1 cellular context compared by ENCODE assay signal in the genomic region with DNA sequence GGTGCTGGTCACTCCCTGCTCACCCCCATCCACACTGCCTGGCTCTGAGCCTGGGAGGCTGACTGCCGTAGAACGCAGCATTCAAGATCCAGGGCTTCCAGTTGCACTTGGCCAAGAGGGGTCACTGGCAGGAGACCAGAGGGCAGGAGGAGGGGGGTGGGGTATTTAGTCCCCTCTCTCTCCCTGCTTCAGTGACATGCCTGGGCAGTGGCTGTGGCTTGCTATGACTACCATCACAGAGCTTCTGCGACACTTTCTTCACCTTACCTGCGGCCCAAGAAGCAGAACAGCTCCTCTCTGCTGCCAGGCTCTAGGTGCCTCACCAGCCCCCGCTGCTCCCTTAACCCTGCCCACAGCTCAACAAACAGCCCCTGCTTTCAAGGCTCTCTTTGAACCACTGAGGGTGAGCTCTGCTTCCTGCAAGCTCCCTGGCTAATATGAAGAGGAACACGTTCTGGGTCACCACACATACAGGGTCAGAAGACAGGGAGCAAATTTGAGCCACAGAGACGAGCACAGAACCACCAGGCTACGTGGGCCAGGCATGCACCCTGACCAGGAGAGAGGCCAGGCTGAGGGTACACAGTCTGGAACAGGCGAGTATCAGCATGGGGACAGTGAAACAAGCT.
TF ChIP-seq lines count a peak whose summit lies in the region.

No MANE protein-coding gene starts in this region.

TF ChIP-seq in GM12878, 131 proteins besides CTCF, POLR2A, EP300 and RAD21 (continued from another document and continues in another):
- TF ChIP-seq, protein P1, sequence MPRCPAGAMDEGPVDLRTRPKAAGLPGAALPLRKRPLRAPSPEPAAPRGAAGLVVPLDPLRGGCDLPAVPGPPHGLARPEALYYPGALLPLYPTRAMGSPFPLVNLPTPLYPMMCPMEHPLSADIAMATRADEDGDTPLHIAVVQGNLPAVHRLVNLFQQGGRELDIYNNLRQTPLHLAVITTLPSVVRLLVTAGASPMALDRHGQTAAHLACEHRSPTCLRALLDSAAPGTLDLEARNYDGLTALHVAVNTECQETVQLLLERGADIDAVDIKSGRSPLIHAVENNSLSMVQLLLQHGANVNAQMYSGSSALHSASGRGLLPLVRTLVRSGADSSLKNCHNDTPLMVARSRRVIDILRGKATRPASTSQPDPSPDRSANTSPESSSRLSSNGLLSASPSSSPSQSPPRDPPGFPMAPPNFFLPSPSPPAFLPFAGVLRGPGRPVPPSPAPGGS (IDR thresholded peaks at IDR 0.05; ENCODE audit: borderline replicate concordance, insufficient read depth, low read depth, low read length, poor library complexity, severe bottlenecking) = no peak
- no peak for TF ChIP-seq ZNF384 (IDR thresholded peaks at IDR 0.05; ENCODE audit: borderline replicate concordance, low read depth, low read length)
- TF ChIP-seq ATF7 (IDR thresholded peaks at IDR 0.05; ENCODE audit: low read depth) = 0 out of 2 replicates have a peak, but pooled peaks have one; percentile 15
- TF ChIP-seq, protein P2, sequence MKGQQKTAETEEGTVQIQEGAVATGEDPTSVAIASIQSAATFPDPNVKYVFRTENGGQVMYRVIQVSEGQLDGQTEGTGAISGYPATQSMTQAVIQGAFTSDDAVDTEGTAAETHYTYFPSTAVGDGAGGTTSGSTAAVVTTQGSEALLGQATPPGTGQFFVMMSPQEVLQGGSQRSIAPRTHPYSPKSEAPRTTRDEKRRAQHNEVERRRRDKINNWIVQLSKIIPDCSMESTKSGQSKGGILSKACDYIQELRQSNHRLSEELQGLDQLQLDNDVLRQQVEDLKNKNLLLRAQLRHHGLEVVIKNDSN (IDR thresholded peaks at IDR 0.05; ENCODE audit: borderline replicate concordance, extremely low read length, insufficient read depth, low read depth, low read length) = no peak
- TF ChIP-seq SIN3A (IDR thresholded peaks at IDR 0.05; ENCODE audit: low read depth, low read length) = no peak
- TF ChIP-seq, protein P3, sequence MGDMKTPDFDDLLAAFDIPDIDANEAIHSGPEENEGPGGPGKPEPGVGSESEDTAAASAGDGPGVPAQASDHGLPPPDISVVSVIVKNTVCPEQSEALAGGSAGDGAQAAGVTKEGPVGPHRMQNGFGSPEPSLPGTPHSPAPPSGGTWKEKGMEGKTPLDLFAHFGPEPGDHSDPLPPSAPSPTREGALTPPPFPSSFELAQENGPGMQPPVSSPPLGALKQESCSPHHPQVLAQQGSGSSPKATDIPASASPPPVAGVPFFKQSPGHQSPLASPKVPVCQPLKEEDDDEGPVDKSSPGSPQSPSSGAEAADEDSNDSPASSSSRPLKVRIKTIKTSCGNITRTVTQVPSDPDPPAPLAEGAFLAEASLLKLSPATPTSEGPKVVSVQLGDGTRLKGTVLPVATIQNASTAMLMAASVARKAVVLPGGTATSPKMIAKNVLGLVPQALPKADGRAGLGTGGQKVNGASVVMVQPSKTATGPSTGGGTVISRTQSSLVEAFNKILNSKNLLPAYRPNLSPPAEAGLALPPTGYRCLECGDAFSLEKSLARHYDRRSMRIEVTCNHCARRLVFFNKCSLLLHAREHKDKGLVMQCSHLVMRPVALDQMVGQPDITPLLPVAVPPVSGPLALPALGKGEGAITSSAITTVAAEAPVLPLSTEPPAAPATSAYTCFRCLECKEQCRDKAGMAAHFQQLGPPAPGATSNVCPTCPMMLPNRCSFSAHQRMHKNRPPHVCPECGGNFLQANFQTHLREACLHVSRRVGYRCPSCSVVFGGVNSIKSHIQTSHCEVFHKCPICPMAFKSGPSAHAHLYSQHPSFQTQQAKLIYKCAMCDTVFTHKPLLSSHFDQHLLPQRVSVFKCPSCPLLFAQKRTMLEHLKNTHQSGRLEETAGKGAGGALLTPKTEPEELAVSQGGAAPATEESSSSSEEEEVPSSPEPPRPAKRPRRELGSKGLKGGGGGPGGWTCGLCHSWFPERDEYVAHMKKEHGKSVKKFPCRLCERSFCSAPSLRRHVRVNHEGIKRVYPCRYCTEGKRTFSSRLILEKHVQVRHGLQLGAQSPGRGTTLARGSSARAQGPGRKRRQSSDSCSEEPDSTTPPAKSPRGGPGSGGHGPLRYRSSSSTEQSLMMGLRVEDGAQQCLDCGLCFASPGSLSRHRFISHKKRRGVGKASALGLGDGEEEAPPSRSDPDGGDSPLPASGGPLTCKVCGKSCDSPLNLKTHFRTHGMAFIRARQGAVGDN (IDR thresholded peaks at IDR 0.05) = peak; percentile 94
- no peak for TF ChIP-seq KAT2A (conservative IDR thresholded peaks at IDR 0.05; ENCODE audit: control insufficient read depth, low read depth, low read length)
- TF ChIP-seq, protein P4, sequence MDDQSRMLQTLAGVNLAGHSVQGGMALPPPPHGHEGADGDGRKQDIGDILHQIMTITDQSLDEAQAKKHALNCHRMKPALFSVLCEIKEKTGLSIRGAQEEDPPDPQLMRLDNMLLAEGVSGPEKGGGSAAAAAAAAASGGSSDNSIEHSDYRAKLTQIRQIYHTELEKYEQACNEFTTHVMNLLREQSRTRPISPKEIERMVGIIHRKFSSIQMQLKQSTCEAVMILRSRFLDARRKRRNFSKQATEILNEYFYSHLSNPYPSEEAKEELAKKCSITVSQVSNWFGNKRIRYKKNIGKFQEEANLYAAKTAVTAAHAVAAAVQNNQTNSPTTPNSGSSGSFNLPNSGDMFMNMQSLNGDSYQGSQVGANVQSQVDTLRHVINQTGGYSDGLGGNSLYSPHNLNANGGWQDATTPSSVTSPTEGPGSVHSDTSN (IDR thresholded peaks at IDR 0.05; ENCODE audit: insufficient replicate concordance, low read depth, low read length) = no peak
- TF ChIP-seq MXI1 (IDR thresholded peaks at IDR 0.05; ENCODE audit: low read depth, low read length) = no peak
- no peak for TF ChIP-seq RFX5 (IDR thresholded peaks at IDR 0.05; ENCODE audit: low read depth, low read length)
- TF ChIP-seq NFIC (IDR thresholded peaks at IDR 0.05; ENCODE audit: low read depth, low read length) = no peak
- TF ChIP-seq POLR2AphosphoS2 (IDR thresholded peaks at IDR 0.05; ENCODE audit: low read depth, low read length) = no peak
- TF ChIP-seq TCF12 (IDR thresholded peaks at IDR 0.05; ENCODE audit: low read depth, low read length) = no peak
- TF ChIP-seq EGR1 (IDR thresholded peaks at IDR 0.05; ENCODE audit: borderline replicate concordance in 1 of 2, low read depth in 2 of 2, low read length in 2 of 2) = no peak
- no peak for TF ChIP-seq SIX5 (IDR thresholded peaks at IDR 0.05; ENCODE audit: low read depth, low read length, severe bottlenecking)
- no peak for TF ChIP-seq NFXL1 (IDR thresholded peaks at IDR 0.05; ENCODE audit: borderline replicate concordance)
- peak; percentile 52 for TF ChIP-seq IKZF1 (conservative IDR thresholded peaks at IDR 0.05)
- peak; percentile 87; the same call in 1 of the 2 replicates for TF ChIP-seq HDGF (IDR thresholded peaks at IDR 0.05)
- no peak for TF ChIP-seq BRCA1 (IDR thresholded peaks at IDR 0.05; ENCODE audit: low read depth, low read length)
- TF ChIP-seq IRF4 (IDR thresholded peaks at IDR 0.05; ENCODE audit: low read depth, low read length) = no peak
- no peak for TF ChIP-seq TCF7 (IDR thresholded peaks at IDR 0.05; ENCODE audit: borderline replicate concordance)
- TF ChIP-seq RB1 (IDR thresholded peaks at IDR 0.05; ENCODE audit: borderline replicate concordance) = no peak
- TF ChIP-seq ZNF622 (IDR thresholded peaks at IDR 0.05) = no peak
- peak in 1 of 2 experiments; percentile 30; a peak in 1 of 4 replicates for TF ChIP-seq BHLHE40 (IDR thresholded peaks at IDR 0.05; ENCODE audit: borderline replicate concordance in 1 of 2, low read depth in 2 of 2, low read length in 1 of 2)
- no peak for TF ChIP-seq PML (IDR thresholded peaks at IDR 0.05; ENCODE audit: low read length)
- TF ChIP-seq HDAC2 (IDR thresholded peaks at IDR 0.05) = no peak
- TF ChIP-seq SMAD5 (IDR thresholded peaks at IDR 0.05; ENCODE audit: low read depth) = no peak
- TF ChIP-seq IKZF2 (IDR thresholded peaks at IDR 0.05) = peak in 1 of 2 experiments; percentile 50; a peak in 1 of 4 replicates
- no peak for TF ChIP-seq SREBF1 (IDR thresholded peaks at IDR 0.05; ENCODE audit: low read length)
- no peak for TF ChIP-seq SMC3 (IDR thresholded peaks at IDR 0.05; ENCODE audit: borderline replicate concordance, low read length)
- TF ChIP-seq TCF3 (IDR thresholded peaks at IDR 0.05; ENCODE audit: borderline replicate concordance, insufficient read depth, low read depth, low read length) = no peak
- no peak for TF ChIP-seq ZZZ3 (IDR thresholded peaks at IDR 0.05; ENCODE audit: control insufficient read depth, insufficient read length, low read depth)
- TF ChIP-seq, protein P5, sequence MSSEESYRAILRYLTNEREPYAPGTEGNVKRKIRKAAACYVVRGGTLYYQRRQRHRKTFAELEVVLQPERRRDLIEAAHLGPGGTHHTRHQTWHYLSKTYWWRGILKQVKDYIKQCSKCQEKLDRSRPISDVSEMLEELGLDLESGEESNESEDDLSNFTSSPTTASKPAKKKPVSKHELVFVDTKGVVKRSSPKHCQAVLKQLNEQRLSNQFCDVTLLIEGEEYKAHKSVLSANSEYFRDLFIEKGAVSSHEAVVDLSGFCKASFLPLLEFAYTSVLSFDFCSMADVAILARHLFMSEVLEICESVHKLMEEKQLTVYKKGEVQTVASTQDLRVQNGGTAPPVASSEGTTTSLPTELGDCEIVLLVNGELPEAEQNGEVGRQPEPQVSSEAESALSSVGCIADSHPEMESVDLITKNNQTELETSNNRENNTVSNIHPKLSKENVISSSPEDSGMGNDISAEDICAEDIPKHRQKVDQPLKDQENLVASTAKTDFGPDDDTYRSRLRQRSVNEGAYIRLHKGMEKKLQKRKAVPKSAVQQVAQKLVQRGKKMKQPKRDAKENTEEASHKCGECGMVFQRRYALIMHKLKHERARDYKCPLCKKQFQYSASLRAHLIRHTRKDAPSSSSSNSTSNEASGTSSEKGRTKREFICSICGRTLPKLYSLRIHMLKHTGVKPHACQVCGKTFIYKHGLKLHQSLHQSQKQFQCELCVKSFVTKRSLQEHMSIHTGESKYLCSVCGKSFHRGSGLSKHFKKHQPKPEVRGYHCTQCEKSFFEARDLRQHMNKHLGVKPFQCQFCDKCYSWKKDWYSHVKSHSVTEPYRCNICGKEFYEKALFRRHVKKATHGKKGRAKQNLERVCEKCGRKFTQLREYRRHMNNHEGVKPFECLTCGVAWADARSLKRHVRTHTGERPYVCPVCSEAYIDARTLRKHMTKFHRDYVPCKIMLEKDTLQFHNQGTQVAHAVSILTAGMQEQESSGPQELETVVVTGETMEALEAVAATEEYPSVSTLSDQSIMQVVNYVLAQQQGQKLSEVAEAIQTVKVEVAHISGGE (CRISPR knock-in tag; IDR thresholded peaks at IDR 0.05) = no peak
- TF ChIP-seq MYB (IDR thresholded peaks at IDR 0.05; ENCODE audit: borderline replicate concordance, low read depth, low read length) = no peak
- TF ChIP-seq, protein P6, sequence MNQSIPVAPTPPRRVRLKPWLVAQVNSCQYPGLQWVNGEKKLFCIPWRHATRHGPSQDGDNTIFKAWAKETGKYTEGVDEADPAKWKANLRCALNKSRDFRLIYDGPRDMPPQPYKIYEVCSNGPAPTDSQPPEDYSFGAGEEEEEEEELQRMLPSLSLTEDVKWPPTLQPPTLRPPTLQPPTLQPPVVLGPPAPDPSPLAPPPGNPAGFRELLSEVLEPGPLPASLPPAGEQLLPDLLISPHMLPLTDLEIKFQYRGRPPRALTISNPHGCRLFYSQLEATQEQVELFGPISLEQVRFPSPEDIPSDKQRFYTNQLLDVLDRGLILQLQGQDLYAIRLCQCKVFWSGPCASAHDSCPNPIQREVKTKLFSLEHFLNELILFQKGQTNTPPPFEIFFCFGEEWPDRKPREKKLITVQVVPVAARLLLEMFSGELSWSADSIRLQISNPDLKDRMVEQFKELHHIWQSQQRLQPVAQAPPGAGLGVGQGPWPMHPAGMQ (IDR thresholded peaks at IDR 0.05; ENCODE audit: borderline replicate concordance) = no peak
- peak; percentile 54 for TF ChIP-seq NR2C1 (IDR thresholded peaks at IDR 0.05)
- TF ChIP-seq, protein P7, sequence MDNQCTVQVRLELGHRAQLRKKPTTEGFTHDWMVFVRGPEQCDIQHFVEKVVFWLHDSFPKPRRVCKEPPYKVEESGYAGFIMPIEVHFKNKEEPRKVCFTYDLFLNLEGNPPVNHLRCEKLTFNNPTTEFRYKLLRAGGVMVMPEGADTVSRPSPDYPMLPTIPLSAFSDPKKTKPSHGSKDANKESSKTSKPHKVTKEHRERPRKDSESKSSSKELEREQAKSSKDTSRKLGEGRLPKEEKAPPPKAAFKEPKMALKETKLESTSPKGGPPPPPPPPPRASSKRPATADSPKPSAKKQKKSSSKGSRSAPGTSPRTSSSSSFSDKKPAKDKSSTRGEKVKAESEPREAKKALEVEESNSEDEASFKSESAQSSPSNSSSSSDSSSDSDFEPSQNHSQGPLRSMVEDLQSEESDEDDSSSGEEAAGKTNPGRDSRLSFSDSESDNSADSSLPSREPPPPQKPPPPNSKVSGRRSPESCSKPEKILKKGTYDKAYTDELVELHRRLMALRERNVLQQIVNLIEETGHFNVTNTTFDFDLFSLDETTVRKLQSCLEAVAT (IDR thresholded peaks at IDR 0.05) = 0 out of 2 replicates have a peak, but pooled peaks have one; percentile 24
- 0 out of 2 replicates have a peak, but pooled peaks have one; percentile 29 for TF ChIP-seq NBN (IDR thresholded peaks at IDR 0.05)
- no peak for TF ChIP-seq RBBP5 (conservative IDR thresholded peaks at IDR 0.05)
- no peak for TF ChIP-seq ZBED1 (IDR thresholded peaks at IDR 0.05; ENCODE audit: borderline replicate concordance)
- TF ChIP-seq, protein P8, sequence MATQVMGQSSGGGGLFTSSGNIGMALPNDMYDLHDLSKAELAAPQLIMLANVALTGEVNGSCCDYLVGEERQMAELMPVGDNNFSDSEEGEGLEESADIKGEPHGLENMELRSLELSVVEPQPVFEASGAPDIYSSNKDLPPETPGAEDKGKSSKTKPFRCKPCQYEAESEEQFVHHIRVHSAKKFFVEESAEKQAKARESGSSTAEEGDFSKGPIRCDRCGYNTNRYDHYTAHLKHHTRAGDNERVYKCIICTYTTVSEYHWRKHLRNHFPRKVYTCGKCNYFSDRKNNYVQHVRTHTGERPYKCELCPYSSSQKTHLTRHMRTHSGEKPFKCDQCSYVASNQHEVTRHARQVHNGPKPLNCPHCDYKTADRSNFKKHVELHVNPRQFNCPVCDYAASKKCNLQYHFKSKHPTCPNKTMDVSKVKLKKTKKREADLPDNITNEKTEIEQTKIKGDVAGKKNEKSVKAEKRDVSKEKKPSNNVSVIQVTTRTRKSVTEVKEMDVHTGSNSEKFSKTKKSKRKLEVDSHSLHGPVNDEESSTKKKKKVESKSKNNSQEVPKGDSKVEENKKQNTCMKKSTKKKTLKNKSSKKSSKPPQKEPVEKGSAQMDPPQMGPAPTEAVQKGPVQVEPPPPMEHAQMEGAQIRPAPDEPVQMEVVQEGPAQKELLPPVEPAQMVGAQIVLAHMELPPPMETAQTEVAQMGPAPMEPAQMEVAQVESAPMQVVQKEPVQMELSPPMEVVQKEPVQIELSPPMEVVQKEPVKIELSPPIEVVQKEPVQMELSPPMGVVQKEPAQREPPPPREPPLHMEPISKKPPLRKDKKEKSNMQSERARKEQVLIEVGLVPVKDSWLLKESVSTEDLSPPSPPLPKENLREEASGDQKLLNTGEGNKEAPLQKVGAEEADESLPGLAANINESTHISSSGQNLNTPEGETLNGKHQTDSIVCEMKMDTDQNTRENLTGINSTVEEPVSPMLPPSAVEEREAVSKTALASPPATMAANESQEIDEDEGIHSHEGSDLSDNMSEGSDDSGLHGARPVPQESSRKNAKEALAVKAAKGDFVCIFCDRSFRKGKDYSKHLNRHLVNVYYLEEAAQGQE (IDR thresholded peaks at IDR 0.05; ENCODE audit: low read depth, low read length) = no peak
